Comparison of ENCODE assay signal across 23 cellular contexts in genomic region chr3:176994876-176995781, GRCh38.
"Had no signal": no experiment of that assay in that cellular context is flagged by ENCODE, and none has a peak within 500 bp of the region (broad histone marks: within the 10 kb centered on the region; RNA-seq: fewer than 3 reads in every experiment).

No MANE protein-coding gene starts in this region.

- H3K4me2 ChIP-seq: neural progenitor cell had no signal

- DNase-seq: activated B cell treated with CpG ODN at 0.5 μM for 24 hours; activated CD4-positive, alpha-beta T cell treated with anti-CD3 and anti-CD28 coated beads for 4 hours; activated CD8-positive, alpha-beta memory T cell treated with anti-CD3 and anti-CD28 coated beads, Interleukin-2, amount 50 U/mL, for 48 hours; activated effector memory CD4-positive, alpha-beta T cell treated with anti-CD3 and anti-CD28 coated beads, Interleukin-2, amount 50 U/mL, for 16 hours; activated naive CD4-positive, alpha-beta T cell treated with anti-CD3 and anti-CD28 coated beads, Interleukin-2, amount 10 ng/mL, durations not matched to agents 7 days and 5 days; activated T-cell treated with anti-CD3 and anti-CD28 coated beads, Interleukin-2, amount 50 U/mL, for 48 hours; amygdala; cerebellar nuclear complex; heart right ventricle; lower lobe of right lung; naive thymus-derived CD8-positive, alpha-beta T cell; posterior cingulate gyrus; right lobe of liver; stimulated activated CD4-positive, alpha-beta T cell treated with anti-CD3 and anti-CD28 coated beads, Interleukin-2, amount 100 ng/mL, for 24 hours; T-cell had no signal

- H3K4me3 Mint-ChIP-seq: activated B cell treated with CpG ODN at 0.5 μM for 24 hours; activated naive CD4-positive, alpha-beta T cell treated with anti-CD3 and anti-CD28 coated beads, Interleukin-2, amount 10 ng/mL, durations not matched to agents 7 days and 5 days; naive thymus-derived CD8-positive, alpha-beta T cell; neural progenitor cell; stimulated activated memory B cell treated with anti-CD40 and anti-IgM and Interleukin-4, amounts not matched to agents 10 μg/mL and 1 μg/mL and 100 μg/mL, for 72 hours; T-cell; T-helper 2 cell treated with Interferon-gamma antibody and Interleukin-4, amounts not matched to agents 5 μg/mL and 100 μg/mL, for 36 hours; type B pancreatic cell had no signal

- H3K9me3 ChIP-seq: lower lobe of right lung, right lobe of liver, thoracic aorta, vagina had no signal

- H3K27me3 ChIP-seq: heart right ventricle, neural progenitor cell, right lobe of liver, vagina had no signal

- H3K27ac ChIP-seq: epithelial cell of prostate, heart right ventricle, lower lobe of right lung, right lobe of liver, skin epidermis, thoracic aorta, vagina had no signal

- H3K4me1 ChIP-seq: heart right ventricle, lower lobe of right lung, right lobe of liver, vagina had no signal

- ATAC-seq: heart right ventricle; lower lobe of right lung; naive thymus-derived CD8-positive, alpha-beta T cell; stimulated activated memory B cell treated with anti-CD40 and anti-IgM and Interleukin-4, amounts not matched to agents 10 μg/mL and 1 μg/mL and 100 μg/mL, for 72 hours; T-cell had no signal

- H3K36me3 Mint-ChIP-seq: activated naive CD4-positive, alpha-beta T cell treated with anti-CD3 and anti-CD28 coated beads, Interleukin-2, amount 10 ng/mL, durations not matched to agents 7 days and 5 days; neural progenitor cell; T-cell; type B pancreatic cell had no signal

- H3K27me3 Mint-ChIP-seq: activated B cell treated with CpG ODN at 0.5 μM for 24 hours; stimulated activated memory B cell treated with anti-CD40 and anti-IgM and Interleukin-4, amounts not matched to agents 10 μg/mL and 1 μg/mL and 100 μg/mL, for 72 hours; T-cell; type B pancreatic cell had no signal

- H3K4me1 Mint-ChIP-seq: activated B cell treated with CpG ODN at 0.5 μM for 24 hours; activated naive CD4-positive, alpha-beta T cell treated with anti-CD3 and anti-CD28 coated beads, Interleukin-2, amount 10 ng/mL, durations not matched to agents 7 days and 5 days; naive thymus-derived CD8-positive, alpha-beta T cell; stimulated activated memory B cell treated with anti-CD40 and anti-IgM and Interleukin-4, amounts not matched to agents 10 μg/mL and 1 μg/mL and 100 μg/mL, for 72 hours; T-cell had no signal

- H3K9ac ChIP-seq: neural progenitor cell had no signal

- H3K27ac Mint-ChIP-seq: activated B cell treated with CpG ODN at 0.5 μM for 24 hours; activated naive CD4-positive, alpha-beta T cell treated with anti-CD3 and anti-CD28 coated beads, Interleukin-2, amount 10 ng/mL, durations not matched to agents 7 days and 5 days; naive thymus-derived CD8-positive, alpha-beta T cell; neural progenitor cell; stimulated activated memory B cell treated with anti-CD40 and anti-IgM and Interleukin-4, amounts not matched to agents 10 μg/mL and 1 μg/mL and 100 μg/mL, for 72 hours; T-cell; T-helper 2 cell treated with Interferon-gamma antibody and Interleukin-4, amounts not matched to agents 5 μg/mL and 100 μg/mL, for 36 hours; type B pancreatic cell had no signal

- H3K4me3 ChIP-seq: heart right ventricle, lower lobe of right lung, neural progenitor cell, right lobe of liver, skin epidermis, thoracic aorta, vagina had no signal

- H3K36me3 ChIP-seq: heart right ventricle, lower lobe of right lung, neural progenitor cell, right lobe of liver, thoracic aorta, vagina had no signal
